ENCODE assay signal across 15 cellular contexts in genomic region chr4:163448541-163449203, GRCh38. TPM values are rescaled to one million over a fixed set of nuclear protein-coding genes. Genes with fewer than 3 reads are reported as not detected.
A peak's percentile ranks its signal among the peaks of the same experiment; 100 is the strongest.
DNase-seq lines count a peak whose midpoint lies in the region; ATAC-seq and TF ChIP-seq lines count a peak whose summit lies in the region.
"Had no signal": no experiment of that assay in that cellular context is flagged by ENCODE, and none has a peak within 500 bp of the region (broad histone marks: within the 10 kb centered on the region; RNA-seq: fewer than 3 reads in every experiment).

No MANE protein-coding gene starts in this region.

- H2BK12ac ChIP-seq in trophoblast cell (ENCODE audit: low read length): no peak overlapping the region

- H3K14ac ChIP-seq in trophoblast cell (ENCODE audit: low read length): no peak overlapping the region

- no peaks in the 10 kb centered on the region for H3K4me1 ChIP-seq in trophoblast cell (ENCODE audit: control insufficient read depth in 1 of 2, insufficient read depth in 2 of 2, low read length in 2 of 2)
- H3K4me1 ChIP-seq: sigmoid colon, SJCRH30 had no signal

- no peaks in the 10 kb centered on the region for H3K4me1 Mint-ChIP-seq in activated CD4-positive, alpha-beta memory T cell treated with anti-CD3 and anti-CD28 coated beads, Interleukin-2, amount 10 ng/mL, durations not matched to agents 7 days and 5 days

- no peak overlapping the region for H3K4ac ChIP-seq in trophoblast cell (ENCODE audit: low read depth, low read length)

- CTCF ChIA-PET in activated CD4-positive, alpha-beta memory T cell treated with anti-CD3 and anti-CD28 coated beads, Interleukin-2, amount 10 ng/mL, durations not matched to agents 7 days and 5 days (lab: Charles Lee): no interaction called here

- no peaks in the 10 kb centered on the region for H3K36me3 ChIP-seq in trophoblast cell (ENCODE audit: control insufficient read depth in 1 of 2, insufficient read depth in 2 of 2, low read length in 2 of 2)
- H3K36me3 ChIP-seq: ascending aorta, sigmoid colon, SJCRH30 had no signal

- no peak overlapping the region for H2AK5ac ChIP-seq in trophoblast cell (ENCODE audit: low read length)

- H3K27me3 ChIP-seq in trophoblast cell (ENCODE audit: insufficient read depth, low read length): no peaks in the 10 kb centered on the region
- H3K27me3 ChIP-seq: ascending aorta, sigmoid colon, SJCRH30 had no signal

- no CpG with 5 or more reads among the region's 6 CpGs for WGBS in trophoblast cell (ENCODE audit: extremely low coverage, insufficient coverage, insufficient read length)

- H2AFZ ChIP-seq in trophoblast cell (ENCODE audit: insufficient read depth, low read length, poor library complexity): no peak overlapping the region

- POLR2A ChIA-PET in activated CD4-positive, alpha-beta memory T cell treated with anti-CD3 and anti-CD28 coated beads, Interleukin-2, amount 10 ng/mL, durations not matched to agents 7 days and 5 days (lab: Charles Lee): no interaction called here

- no peak for ATAC-seq in HG02840 (IDR thresholded peaks at IDR 0.05; ENCODE audit: low FRiP score, unreplicated experiment)
- ATAC-seq in GM21529 (IDR thresholded peaks at IDR 0.05; ENCODE audit: unreplicated experiment): no peak
- no peak for ATAC-seq in GM18867 (IDR thresholded peaks at IDR 0.05; ENCODE audit: unreplicated experiment)
- ATAC-seq: activated CD4-positive, CD25-positive, alpha-beta regulatory T cell treated with anti-CD3 and anti-CD28 coated beads, Interleukin-2, amount 50 U/mL, for 24 hours; activated T-cell treated with anti-CD3 and anti-CD28 coated beads, Interleukin-2, amount 50 U/mL, for 72 hours; CD8-positive, alpha-beta T cell had no signal

- no peak overlapping the region for H3K9ac ChIP-seq in trophoblast cell (ENCODE audit: low read length)

- no peak overlapping the region for H4K8ac ChIP-seq in trophoblast cell (ENCODE audit: low read depth, low read length)

- no peaks in the 10 kb centered on the region for H3K36me3 Mint-ChIP-seq in activated CD4-positive, alpha-beta memory T cell treated with anti-CD3 and anti-CD28 coated beads, Interleukin-2, amount 10 ng/mL, durations not matched to agents 7 days and 5 days (ENCODE audit: low read depth)
- H3K36me3 Mint-ChIP-seq: CD8-positive, alpha-beta T cell had no signal

- no peak overlapping the region for H4K12ac ChIP-seq in trophoblast cell (ENCODE audit: low read depth, low read length)

- no peak overlapping the region for H3K4me3 Mint-ChIP-seq in activated CD4-positive, alpha-beta memory T cell treated with anti-CD3 and anti-CD28 coated beads, Interleukin-2, amount 10 ng/mL, durations not matched to agents 7 days and 5 days
- H3K4me3 Mint-ChIP-seq: activated T-cell treated with anti-CD3 and anti-CD28 coated beads, Interleukin-2, amount 50 U/mL, for 72 hours; CD8-positive, alpha-beta T cell had no signal

- no peaks in the 10 kb centered on the region for H3K9me3 ChIP-seq in trophoblast cell (ENCODE audit: insufficient read depth, low read depth, low read length)
- H3K9me3 ChIP-seq: ascending aorta, sigmoid colon, SJCRH30 had no signal

- no peak overlapping the region for H3K27ac Mint-ChIP-seq in activated CD4-positive, alpha-beta memory T cell treated with anti-CD3 and anti-CD28 coated beads, Interleukin-2, amount 10 ng/mL, durations not matched to agents 7 days and 5 days
- H3K27ac Mint-ChIP-seq: activated T-cell treated with anti-CD3 and anti-CD28 coated beads, Interleukin-2, amount 50 U/mL, for 72 hours; CD8-positive, alpha-beta T cell had no signal

- peaks cover 1% of the 10 kb centered on the region for H3K27me3 Mint-ChIP-seq in activated CD4-positive, alpha-beta memory T cell treated with anti-CD3 and anti-CD28 coated beads, Interleukin-2, amount 10 ng/mL, durations not matched to agents 7 days and 5 days

- H3K18ac ChIP-seq in trophoblast cell (ENCODE audit: low read length): no peak overlapping the region

- no peaks in the 10 kb centered on the region for H3K79me2 ChIP-seq in trophoblast cell (ENCODE audit: control insufficient read depth, insufficient read depth, low read length, poor library complexity)

- H3K4me3 ChIP-seq in epithelial cell of esophagus (ENCODE audit: low read length): no peak overlapping the region
- no peak overlapping the region for H3K4me3 ChIP-seq in trophoblast cell (ENCODE audit: low read depth, low read length)
- H3K4me3 ChIP-seq: ascending aorta, sigmoid colon, SJCRH30 had no signal

- no peak overlapping the region for H3K4me2 ChIP-seq in trophoblast cell (ENCODE audit: low read length)

- H3K23ac ChIP-seq in trophoblast cell (ENCODE audit: low read length): no peak overlapping the region

- H3K9me3 Mint-ChIP-seq in activated CD4-positive, alpha-beta memory T cell treated with anti-CD3 and anti-CD28 coated beads, Interleukin-2, amount 10 ng/mL, durations not matched to agents 7 days and 5 days: no peaks in the 10 kb centered on the region
- H3K9me3 Mint-ChIP-seq: activated T-cell treated with anti-CD3 and anti-CD28 coated beads, Interleukin-2, amount 50 U/mL, for 72 hours; CD8-positive, alpha-beta T cell had no signal

- H3K27ac ChIP-seq in trophoblast cell (ENCODE audit: low read depth, low read length): no peak overlapping the region
- H3K27ac ChIP-seq: ascending aorta, sigmoid colon, SJCRH30 had no signal

- no peaks in the 10 kb centered on the region for H3K79me1 ChIP-seq in trophoblast cell (ENCODE audit: low read length)

- H2BK5ac ChIP-seq in trophoblast cell (ENCODE audit: low read depth, low read length, poor library complexity): no peak overlapping the region

- DNase-seq in H4 (ENCODE audit: low spot score) (peak; percentile 34), RKO (ENCODE audit: low spot score) (peak; percentile 52), epithelial cell of esophagus (ENCODE audit: low read depth) (peak; percentile 88), trophoblast cell (peak; percentile 46 to 65)
- DNase-seq in activated CD4-positive, alpha-beta memory T cell treated with anti-CD3 and anti-CD28 coated beads, Interleukin-2, amount 10 ng/mL, durations not matched to agents 7 days and 5 days: no peak
- DNase-seq: activated T-cell treated with anti-CD3 and anti-CD28 coated beads, Interleukin-2, amount 50 U/mL, for 72 hours; CD8-positive, alpha-beta T cell; NCI-H146; sigmoid colon had no signal

- no peak for TF ChIP-seq CTCF in epithelial cell of esophagus (IDR thresholded peaks at IDR 0.05; ENCODE audit: insufficient read depth, low read depth, low read length, missing control alignments)

- no peak overlapping the region for H2BK120ac ChIP-seq in trophoblast cell (ENCODE audit: insufficient read depth, low read length, poor library complexity)

- H4K91ac ChIP-seq in trophoblast cell (ENCODE audit: low read depth, low read length): no peak overlapping the region

RNA-seq across cellular contexts. Expression of gene TKTL2, which starts 24.9 kb away (rescaled TPM):
- not detected in 2 replicates for total RNA-seq in H4 (2014; rRNA removed; shearing (Covaris generic))
- polyA plus RNA-seq in trophoblast cell (2013): not detected in 2 replicates
- not detected for total RNA-seq in activated CD4-positive, alpha-beta memory T cell treated with anti-CD3 and anti-CD28 coated beads, Interleukin-2, amount 10 ng/mL, durations not matched to agents 7 days and 5 days
- total RNA-seq: activated T-cell treated with anti-CD3 and anti-CD28 coated beads, Interleukin-2, amount 50 U/mL, for 72 hours; ascending aorta; CD8-positive, alpha-beta T cell; SJCRH30 had no signal
- polyA plus RNA-seq: sigmoid colon had no signal

RNA-seq across cellular contexts. Expression of gene TMA16, which starts 45.8 kb away (rescaled TPM):
- 42.3 and 48.9 TPM in 2 replicates for total RNA-seq in H4 (2014; rRNA removed; shearing (Covaris generic))
- polyA plus RNA-seq in trophoblast cell (2013): 28.0 and 29.8 TPM in 2 replicates
- total RNA-seq in activated CD4-positive, alpha-beta memory T cell treated with anti-CD3 and anti-CD28 coated beads, Interleukin-2, amount 10 ng/mL, durations not matched to agents 7 days and 5 days: 10 to 100 TPM; 27.9 to 30.3 TPM
